ENCODE assay signal across 11 cellular contexts in the genomic region with DNA sequence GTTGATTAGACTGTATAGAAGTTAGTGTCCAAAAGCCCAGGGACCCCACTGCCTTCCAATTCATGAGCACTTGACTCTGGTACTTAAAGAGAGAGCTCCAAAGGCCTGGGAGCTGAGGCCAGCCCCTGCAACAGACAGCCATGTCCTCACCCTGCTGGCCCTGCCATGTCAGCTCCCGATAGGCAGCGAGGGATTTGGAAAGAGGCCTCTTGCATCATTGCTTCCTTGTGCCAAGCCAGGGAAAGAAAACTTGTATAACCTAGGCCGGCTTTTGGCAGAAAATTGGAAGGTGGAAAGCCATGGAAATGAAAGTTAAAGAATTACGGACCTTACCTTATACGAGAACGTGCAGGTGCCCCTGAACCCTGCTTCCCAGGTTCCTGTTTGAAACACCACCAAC. TPM values are rescaled to one million over a fixed set of nuclear protein-coding genes. Genes with fewer than 3 reads are reported as not detected.
"Had no signal": no experiment of that assay in that cellular context is flagged by ENCODE, and none has a peak within 500 bp of the region (broad histone marks: within the 10 kb centered on the region; RNA-seq: fewer than 3 reads in every experiment).

No MANE protein-coding gene starts in this region.

- H3K9me3 ChIP-seq: HAP-1 had no signal

- H3K36me3 ChIP-seq: HAP-1 had no signal

- H3K4me3 ChIP-seq: GM23248, HAP-1, K562 had no signal

- H3K27ac ChIP-seq: GM23248 had no signal

- H3K4me3 Mint-ChIP-seq: HFFc6 had no signal

- DNase-seq: GM23248, GOT3, H7, HFFc6, IMR-90, KG1 had no signal

- H3K9ac ChIP-seq: GM23248 had no signal

- H3K4me1 ChIP-seq: HAP-1 had no signal

- ATAC-seq: HCT116, K562 had no signal

- H3K27ac Mint-ChIP-seq: HFFc6 had no signal

RNA-seq across cellular contexts. Expression of gene PCK1, which starts 8.4 kb away (rescaled TPM):
- total RNA-seq: GM23248, H7, HFFc6, IMR-90 had no signal
- polyA plus RNA-seq: GM23248, IMR-90 had no signal

RNA-seq across cellular contexts. Expression of gene CTCFL, which starts 27.5 kb away (rescaled TPM):
- total RNA-seq: GM23248, H4, HFFc6, HT-29, IMR-90 had no signal
- polyA plus RNA-seq: GM23248, IMR-90 had no signal
